ENCODE assay signal across 20 cellular contexts in genomic region chr1:117033149-117033548, GRCh38.
"Had no signal": no experiment of that assay in that cellular context is flagged by ENCODE, and none has a peak within 500 bp of the region (broad histone marks: within the 10 kb centered on the region; RNA-seq: fewer than 3 reads in every experiment).

No MANE protein-coding gene starts in this region.

- H3K27ac Mint-ChIP-seq: activated CD4-positive, alpha-beta T cell treated with anti-CD3 and anti-CD28 coated beads, Interleukin-2, amount 10 ng/mL, durations not matched to agents 24 days and 14 days; activated CD8-positive, alpha-beta T cell treated with anti-CD3 and anti-CD28 coated beads for 36 hours; activated naive CD8-positive, alpha-beta T cell treated with anti-CD3 and anti-CD28 coated beads, Interleukin-2, amount 10 ng/mL, durations not matched to agents 7 days and 5 days; activated T-cell treated with anti-CD3 and anti-CD28 coated beads, Interleukin-2, amount 50 U/mL, for 24 hours; activated T-helper 2 cell treated with anti-CD3 and anti-CD28 coated beads, Interferon-gamma antibody, Interleukin-2, Interleukin-4, amounts not matched to agents 10 μg/mL and 5 μg/mL and 100 μg/mL, durations not matched to agents 14 hours and 24 hours and 36 hours; stimulated activated naive B cell treated with anti-CD40 and anti-IgM and Interleukin-4, amounts not matched to agents 10 μg/mL and 1 μg/mL and 100 μg/mL, for 72 hours had no signal

- H3K27ac ChIP-seq: coronary artery, parathyroid adenoma, spleen, tibial artery, uterus had no signal

- H3K36me3 Mint-ChIP-seq: stimulated activated naive B cell treated with anti-CD40 and anti-IgM and Interleukin-4, amounts not matched to agents 10 μg/mL and 1 μg/mL and 100 μg/mL, for 72 hours had no signal

- H3K9me3 ChIP-seq: spleen, tibial artery, uterus had no signal

- H3K9me3 Mint-ChIP-seq: activated CD4-positive, alpha-beta T cell treated with anti-CD3 and anti-CD28 coated beads, Interleukin-2, amount 10 ng/mL, durations not matched to agents 24 days and 14 days; activated CD8-positive, alpha-beta T cell treated with anti-CD3 and anti-CD28 coated beads for 36 hours; activated naive CD8-positive, alpha-beta T cell treated with anti-CD3 and anti-CD28 coated beads, Interleukin-2, amount 10 ng/mL, durations not matched to agents 7 days and 5 days; activated T-cell treated with anti-CD3 and anti-CD28 coated beads, Interleukin-2, amount 50 U/mL, for 24 hours; activated T-helper 2 cell treated with anti-CD3 and anti-CD28 coated beads, Interferon-gamma antibody, Interleukin-2, Interleukin-4, amounts not matched to agents 10 μg/mL and 5 μg/mL and 100 μg/mL, durations not matched to agents 14 hours and 24 hours and 36 hours; stimulated activated naive B cell treated with anti-CD40 and anti-IgM and Interleukin-4, amounts not matched to agents 10 μg/mL and 1 μg/mL and 100 μg/mL, for 72 hours had no signal

- H3K27me3 ChIP-seq: spleen, tibial artery, uterus had no signal

- H3K4me1 ChIP-seq: parathyroid adenoma, spleen, tibial artery, uterus had no signal

- H3K27me3 Mint-ChIP-seq: activated CD4-positive, alpha-beta T cell treated with anti-CD3 and anti-CD28 coated beads, Interleukin-2, amount 10 ng/mL, durations not matched to agents 24 days and 14 days; activated CD8-positive, alpha-beta T cell treated with anti-CD3 and anti-CD28 coated beads for 36 hours; activated naive CD8-positive, alpha-beta T cell treated with anti-CD3 and anti-CD28 coated beads, Interleukin-2, amount 10 ng/mL, durations not matched to agents 7 days and 5 days; activated T-cell treated with anti-CD3 and anti-CD28 coated beads, Interleukin-2, amount 50 U/mL, for 24 hours; stimulated activated naive B cell treated with anti-CD40 and anti-IgM and Interleukin-4, amounts not matched to agents 10 μg/mL and 1 μg/mL and 100 μg/mL, for 72 hours had no signal

- H3K4me3 ChIP-seq: coronary artery, lung, spleen, tibial artery, uterus had no signal

- H3K36me3 ChIP-seq: tibial artery, uterus had no signal

- ATAC-seq: activated CD8-positive, alpha-beta T cell treated with anti-CD3 and anti-CD28 coated beads for 36 hours; stimulated activated naive B cell treated with anti-CD40 and anti-IgM and Interleukin-4, amounts not matched to agents 10 μg/mL and 1 μg/mL and 100 μg/mL, for 72 hours had no signal

- H3K4me3 Mint-ChIP-seq: activated CD4-positive, alpha-beta T cell treated with anti-CD3 and anti-CD28 coated beads, Interleukin-2, amount 10 ng/mL, durations not matched to agents 24 days and 14 days; activated CD8-positive, alpha-beta T cell treated with anti-CD3 and anti-CD28 coated beads for 36 hours; activated naive CD8-positive, alpha-beta T cell treated with anti-CD3 and anti-CD28 coated beads, Interleukin-2, amount 10 ng/mL, durations not matched to agents 7 days and 5 days; activated T-cell treated with anti-CD3 and anti-CD28 coated beads, Interleukin-2, amount 50 U/mL, for 24 hours; stimulated activated naive B cell treated with anti-CD40 and anti-IgM and Interleukin-4, amounts not matched to agents 10 μg/mL and 1 μg/mL and 100 μg/mL, for 72 hours had no signal

- DNase-seq: activated CD4-positive, alpha-beta T cell treated with anti-CD3 and anti-CD28 coated beads, Interleukin-2, amount 10 ng/mL, durations not matched to agents 24 days and 14 days; activated CD4-positive, CD25-positive, alpha-beta regulatory T cell; activated CD8-positive, alpha-beta T cell treated with anti-CD3 and anti-CD28 coated beads for 36 hours; activated naive CD4-positive, alpha-beta T cell treated with Interleukin-2 at 50 U/mL for 16 hours; activated naive CD8-positive, alpha-beta T cell treated with anti-CD3 and anti-CD28 coated beads, Interleukin-2, amount 10 ng/mL, durations not matched to agents 7 days and 5 days; activated T-cell treated with anti-CD3 and anti-CD28 coated beads, Interleukin-2, amount 50 U/mL, for 24 hours; amygdala; central memory CD4-positive, alpha-beta T cell; erythroblast; head of caudate nucleus; spleen; stimulated activated CD4-positive, alpha-beta T cell treated with anti-CD3 and anti-CD28 coated beads, Interleukin-4, amount 100 ng/mL, for 4 hours; stimulated activated naive B cell treated with anti-CD40 and anti-IgM and Interleukin-4, amounts not matched to agents 10 μg/mL and 1 μg/mL and 100 μg/mL, for 72 hours; T1000; tibial artery; uterus had no signal
